ENCODE assay signal across 19 cellular contexts in the genomic region with DNA sequence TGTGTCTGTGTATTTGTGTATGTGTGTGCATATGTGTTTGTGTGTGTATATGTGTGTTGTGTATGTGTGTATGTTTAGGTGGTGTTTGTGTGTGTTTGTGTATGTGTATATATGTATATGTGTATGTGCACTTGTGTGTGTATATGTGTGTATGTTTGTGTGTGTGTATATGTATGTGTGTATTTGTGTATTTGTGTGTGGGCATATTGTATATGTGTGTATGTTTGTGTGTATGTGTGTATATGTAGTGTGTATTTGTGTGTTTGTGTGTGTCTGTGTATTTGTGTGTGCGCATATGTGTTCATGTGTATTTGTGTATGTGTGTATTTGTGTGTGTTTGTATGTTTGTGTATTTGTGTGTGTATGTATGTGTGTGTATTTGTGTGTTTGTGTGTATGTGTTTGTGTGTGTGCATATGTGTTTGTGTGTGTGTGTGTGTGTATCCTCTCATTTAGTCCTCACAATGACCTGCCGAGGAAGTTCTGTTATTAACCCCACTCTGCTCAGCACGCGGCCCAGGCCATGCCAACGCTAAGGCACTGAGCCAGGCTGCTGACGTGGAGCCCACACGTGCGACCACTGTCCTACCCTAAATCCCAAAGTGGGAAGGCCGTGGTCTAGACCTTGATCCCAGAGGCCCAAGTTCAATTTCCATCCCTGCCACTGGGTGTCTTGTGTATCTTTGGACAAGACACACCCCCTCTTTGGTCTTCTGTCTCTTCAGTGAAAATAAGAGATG. TPM values are rescaled to one million over a fixed set of nuclear protein-coding genes. Genes with fewer than 3 reads are reported as not detected.
DNase-seq lines count a peak whose midpoint lies in the region; ATAC-seq, FAIRE-seq and TF ChIP-seq lines count a peak whose summit lies in the region.
"Had no signal": no experiment of that assay in that cellular context is flagged by ENCODE, and none has a peak within 500 bp of the region (broad histone marks: within the 10 kb centered on the region; RNA-seq: fewer than 3 reads in every experiment).

No MANE protein-coding gene starts in this region.

- peak; percentile 94 for FAIRE-seq in GM12891 (lab: Jason Lieb, UNC)

- no peak for TF ChIP-seq CTCF in HCT116 (IDR thresholded peaks at IDR 0.05 in 2 of 3, conservative IDR thresholded peaks at IDR 0.05 in 1 of 3; ENCODE audit: borderline replicate concordance in 1 of 3, insufficient read depth in 1 of 3, low read depth in 2 of 3, low read length in 2 of 3)
- no peak for TF ChIP-seq CTCF in WTC11 (IDR thresholded peaks at IDR 0.05)

- H3K4me3 Mint-ChIP-seq in WTC11, result no peak overlapping the region
- H3K4me3 Mint-ChIP-seq in activated CD8-positive, alpha-beta memory T cell treated with anti-CD3 and anti-CD28 coated beads, Interleukin-2, amount 10 ng/mL, durations not matched to agents 7 days and 5 days, result no peak overlapping the region
- H3K4me3 Mint-ChIP-seq: CD4-positive, alpha-beta memory T cell had no signal

- RAD21 ChIA-PET in HCT116 (lab: Charles Lee; ENCODE audit: low non-redundant PET in 1 of 2, low total read pairs in 2 of 2, uncharacterized antibody in 2 of 2, unreplicated experiment in 2 of 2), result interaction anchor here in 1 of 2 experiments (1.1 kb wide), 1 partner anchor 162 kb away, joined by 3 read pairs; no protein-coding TSS in a partner anchor

- no peak for TF ChIP-seq RAD21 in HCT116 (IDR thresholded peaks at IDR 0.05; ENCODE audit: low read depth)

- H3K27me3 Mint-ChIP-seq in WTC11 (ENCODE audit: low read depth), result no peaks in the 10 kb centered on the region; the same call in 1 of the 2 replicates
- H3K27me3 Mint-ChIP-seq in activated CD8-positive, alpha-beta memory T cell treated with anti-CD3 and anti-CD28 coated beads, Interleukin-2, amount 10 ng/mL, durations not matched to agents 7 days and 5 days, result peaks cover 13% of the 10 kb centered on the region

- no TSS peak for BruUV-seq in HCT116 (replicated peaks; lab: Mats Ljungman, UMichigan)

- H3K9me2 ChIP-seq in HCT116 (ENCODE audit: insufficient read depth), result no peaks in the 10 kb centered on the region

- H2AFZ ChIP-seq in HCT116 (ENCODE audit: low read depth, low read length, poor library complexity, severe bottlenecking), result no peak overlapping the region

- H3K9me3 ChIP-seq in HCT116 (ENCODE audit: control insufficient read depth in 1 of 2, insufficient read depth in 1 of 2, low read depth in 1 of 2, low read length in 2 of 2), result no peaks in the 10 kb centered on the region
- H3K9me3 ChIP-seq: BLaER1, Peyer's patch, SJCRH30 had no signal

- H3K9ac ChIP-seq in HCT116 (ENCODE audit: low read length), result no peak overlapping the region
- H3K9ac ChIP-seq: BLaER1, KMS-11 had no signal

- no peaks in the 10 kb centered on the region for H3K4me1 ChIP-seq in HCT116 (ENCODE audit: control insufficient read depth in 1 of 2, insufficient read depth in 2 of 2, low read length in 2 of 2)
- H3K4me1 ChIP-seq: BLaER1, Peyer's patch, SJCRH30 had no signal

- TF ChIP-seq POLR2A in GM12891 (IDR thresholded peaks at IDR 0.05; ENCODE audit: low read depth, low read length) (no peak), HCT116 (IDR thresholded peaks at IDR 0.05; ENCODE audit: borderline replicate concordance, extremely low read depth, insufficient read depth, insufficient read length) (no peak)

- no peaks in the 10 kb centered on the region for H3K9me3 Mint-ChIP-seq in WTC11
- no peaks in the 10 kb centered on the region for H3K9me3 Mint-ChIP-seq in activated CD8-positive, alpha-beta memory T cell treated with anti-CD3 and anti-CD28 coated beads, Interleukin-2, amount 10 ng/mL, durations not matched to agents 7 days and 5 days (ENCODE audit: low read depth)
- H3K9me3 Mint-ChIP-seq: CD4-positive, alpha-beta memory T cell had no signal

- H4K20me1 ChIP-seq in HCT116 (ENCODE audit: insufficient read depth), result no peaks in the 10 kb centered on the region
- H4K20me1 ChIP-seq: BLaER1 had no signal

- CTCF ChIA-PET in HCT116 (lab: Charles Lee) (interaction anchor here (1.2 kb wide), 1 partner anchor 18 kb away, joined by 5 read pairs; no protein-coding TSS in a partner anchor), WTC11 (lab: Charles Lee) (interaction anchor here (0.7 to 2.5 kb wide), 18 partner anchors 10 to 351 kb away, joined by 3 to 25 read pairs (median 4); partner anchors contain the start of gene TMEM51)
- CTCF ChIA-PET in activated CD8-positive, alpha-beta memory T cell treated with anti-CD3 and anti-CD28 coated beads, Interleukin-2, amount 10 ng/mL, durations not matched to agents 7 days and 5 days (lab: Charles Lee), result interaction anchor here (1.1 kb wide), 2 partner anchors 10 to 194 kb away, joined by 3 read pairs; no protein-coding TSS in a partner anchor

- H3K4me1 Mint-ChIP-seq in WTC11, result peaks cover 26% of the 10 kb centered on the region
- peaks cover 21% of the 10 kb centered on the region for H3K4me1 Mint-ChIP-seq in activated CD8-positive, alpha-beta memory T cell treated with anti-CD3 and anti-CD28 coated beads, Interleukin-2, amount 10 ng/mL, durations not matched to agents 7 days and 5 days

- no peaks in the 10 kb centered on the region for H3K27me3 ChIP-seq in HCT116 (ENCODE audit: insufficient read depth, low read length)
- H3K27me3 ChIP-seq: BLaER1, Peyer's patch, SJCRH30 had no signal

- no peak overlapping the region for H3K27ac ChIP-seq in HCT116 (ENCODE audit: low read depth, low read length)
- H3K27ac ChIP-seq: BLaER1, KMS-11, Peyer's patch, SJCRH30 had no signal

- no peaks in the 10 kb centered on the region for H3K36me3 Mint-ChIP-seq in WTC11
- no peaks in the 10 kb centered on the region for H3K36me3 Mint-ChIP-seq in activated CD8-positive, alpha-beta memory T cell treated with anti-CD3 and anti-CD28 coated beads, Interleukin-2, amount 10 ng/mL, durations not matched to agents 7 days and 5 days
- H3K36me3 Mint-ChIP-seq: CD4-positive, alpha-beta memory T cell had no signal

- H3K36me3 ChIP-seq in HCT116 (ENCODE audit: control insufficient read depth in 1 of 2, insufficient read depth in 2 of 2, low read length in 2 of 2), result no peaks in the 10 kb centered on the region
- H3K36me3 ChIP-seq: BLaER1, Peyer's patch, SJCRH30 had no signal

- no peak overlapping the region for H3K27ac Mint-ChIP-seq in WTC11
- no peak overlapping the region for H3K27ac Mint-ChIP-seq in activated CD8-positive, alpha-beta memory T cell treated with anti-CD3 and anti-CD28 coated beads, Interleukin-2, amount 10 ng/mL, durations not matched to agents 7 days and 5 days
- H3K27ac Mint-ChIP-seq: CD4-positive, alpha-beta memory T cell had no signal

- H3K4me3 ChIP-seq in HCT116 (replicated peaks in 1 of 2; ENCODE audit: low read depth in 1 of 2, low read length in 2 of 2), result no peak overlapping the region
- H3K4me3 ChIP-seq: BLaER1, Peyer's patch, SJCRH30 had no signal

- ATAC-seq in HCT116 (peak; percentile 58), WTC11 (peak; percentile 18)
- ATAC-seq in activated CD8-positive, alpha-beta memory T cell treated with anti-CD3 and anti-CD28 coated beads, Interleukin-2, amount 10 ng/mL, durations not matched to agents 7 days and 5 days, result no peak

- H3K79me2 ChIP-seq in HCT116 (ENCODE audit: insufficient read depth, low read length), result no peaks in the 10 kb centered on the region

- intact Hi-C loops in HCT116 (cut with micrococcal nuclease), result loop anchor here (1.0 kb wide), 1 partner anchor 194 kb away; no protein-coding TSS in a partner anchor
- intact Hi-C loops in posterior vena cava (cut with DNase I), result no loop called here
- intact Hi-C loops in cardiac septum (cut with DNase I), result no loop called here

- no peak overlapping the region for H3K4me2 ChIP-seq in HCT116 (ENCODE audit: low read length)
- H3K4me2 ChIP-seq: BLaER1, KMS-11 had no signal

- POLR2A ChIA-PET in HCT116 (lab: Charles Lee), result no interaction called here
- POLR2A ChIA-PET in WTC11 (lab: Charles Lee), result interaction anchor here (1.0 kb wide), 1 partner anchor 533 kb away, joined by 3 read pairs; no protein-coding TSS in a partner anchor

- DNase-seq in GM12891 (ENCODE audit: insufficient read length, low spot score) (no peak), HCT116 (ENCODE audit: low read depth, low spot score) (no peak), WTC11 (ENCODE audit: low spot score) (no peak), posterior vena cava (ENCODE audit: low spot score) (peak; percentile 50), cardiac septum (ENCODE audit: low spot score) (no peak), NCI-H1436 (lab: John Stamatoyannopoulos, UW) (no peak)
- DNase-seq in activated CD8-positive, alpha-beta memory T cell treated with anti-CD3 and anti-CD28 coated beads, Interleukin-2, amount 10 ng/mL, durations not matched to agents 7 days and 5 days, result no peak
- DNase-seq: CD4-positive, alpha-beta memory T cell; GDM1; NCI-H1092 treated with DMSO at 0.1 percent for 48 hours; NCI-H2029 treated with DMSO at 0.1 percent for 48 hours; NCI-H226; NCI-H510A treated with DMSO at 0.1 percent for 48 hours; NCI-H748 treated with DMSO at 0.1 percent for 48 hours; Peyer's patch had no signal

TF ChIP-seq in GM12891, 5 proteins besides CTCF, POLR2A, EP300 and RAD21:
- TF ChIP-seq PAX5 (IDR thresholded peaks at IDR 0.05; ENCODE audit: insufficient read depth, low read length, severe bottlenecking), result no peak
- no peak for TF ChIP-seq TAF1 (IDR thresholded peaks at IDR 0.05; ENCODE audit: low read depth, low read length)
- TF ChIP-seq POU2F2 (IDR thresholded peaks at IDR 0.05; ENCODE audit: low read depth, low read length), result no peak
- no peak for TF ChIP-seq POLR2AphosphoS5 (IDR thresholded peaks at IDR 0.05; ENCODE audit: low read depth, low read length)
- no peak for TF ChIP-seq SPI1 (IDR thresholded peaks at IDR 0.05; ENCODE audit: low read depth, low read length)

TF ChIP-seq in HCT116, 20 proteins besides CTCF, POLR2A, EP300 and RAD21 (continues in another document):
- no peak for TF ChIP-seq SRF (IDR thresholded peaks at IDR 0.05; ENCODE audit: low read depth)

TF ChIP-seq in WTC11, 78 proteins besides CTCF, POLR2A, EP300 and RAD21 (continues in another document):
- no peak for TF ChIP-seq ZNF121 (CRISPR knock-in tag; IDR thresholded peaks at IDR 0.05)
- TF ChIP-seq SOX15 (CRISPR knock-in tag; IDR thresholded peaks at IDR 0.05), result no peak
- TF ChIP-seq ZBTB43 (CRISPR knock-in tag; IDR thresholded peaks at IDR 0.05), result no peak

RNA-seq across cellular contexts. Expression of gene TMEM51, which starts 43.2 kb away (rescaled TPM):
- polyA plus RNA-seq in GM12891 (2012; ENCODE audit: low read depth, missing spikeins), result 1.3 TPM
- total RNA-seq in HCT116 (2021; ENCODE audit: unreplicated experiment), result 16.6 TPM
- polyA plus RNA-seq in HCT116 (2012), result 20.3 and 22.4 TPM in 2 replicates
- total RNA-seq in WTC11 (2021), result 9.2 to 10.4 TPM (median 9.4 TPM) in 3 replicates
- total RNA-seq in posterior vena cava, result 1 to 10 TPM; 4.3 to 6.4 TPM
- total RNA-seq in activated CD8-positive, alpha-beta memory T cell treated with anti-CD3 and anti-CD28 coated beads, Interleukin-2, amount 10 ng/mL, durations not matched to agents 7 days and 5 days, result not detected
- 2.8 TPM for total RNA-seq in cardiac septum
- total RNA-seq: OCI-LY7 had no signal
- polyA plus RNA-seq: CD4-positive, alpha-beta memory T cell had no signal
